ENCODE assay signal across 1 cellular context in the genomic region with DNA sequence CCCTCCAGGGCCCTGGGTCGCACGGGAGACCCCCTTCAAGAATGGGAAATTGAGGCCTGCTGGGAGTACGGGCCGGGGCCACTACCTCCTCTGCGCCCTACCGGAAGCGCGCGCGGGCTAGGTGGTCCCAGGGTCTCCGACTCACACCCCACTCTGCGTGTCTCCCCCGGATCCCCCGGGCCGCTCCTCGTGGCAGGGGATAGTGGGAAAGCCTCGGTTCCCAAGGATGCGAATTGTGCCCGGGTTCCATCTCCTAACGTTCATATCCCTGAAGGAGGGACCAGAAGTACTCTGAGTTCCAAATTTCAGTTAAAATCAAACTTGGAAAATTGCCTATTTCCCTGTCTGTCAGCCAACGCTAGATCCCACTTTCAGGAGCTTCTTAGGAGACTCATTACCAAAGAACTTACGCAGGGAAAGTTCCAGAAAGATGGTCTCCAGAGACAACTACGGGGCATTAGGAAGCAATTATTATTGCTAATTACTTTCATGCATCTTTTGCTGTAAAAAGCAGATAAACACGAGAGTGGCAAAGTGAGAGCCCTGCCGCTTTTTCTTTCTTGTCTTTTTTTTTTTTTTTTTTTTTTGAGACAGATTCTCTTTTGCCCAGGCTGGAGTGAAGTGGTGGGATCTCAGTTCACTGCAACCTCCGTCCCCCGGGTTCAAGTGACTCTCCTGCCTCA.
TF ChIP-seq lines count a peak whose summit lies in the region.

No MANE protein-coding gene starts in this region.

TF ChIP-seq in HEK293, 187 proteins besides CTCF, POLR2A, EP300 and RAD21 (continued from another document):
- TF ChIP-seq ZNF660 (tag by site-specific recombination; IDR thresholded peaks at IDR 0.05): no peak
- TF ChIP-seq, protein P1, sequence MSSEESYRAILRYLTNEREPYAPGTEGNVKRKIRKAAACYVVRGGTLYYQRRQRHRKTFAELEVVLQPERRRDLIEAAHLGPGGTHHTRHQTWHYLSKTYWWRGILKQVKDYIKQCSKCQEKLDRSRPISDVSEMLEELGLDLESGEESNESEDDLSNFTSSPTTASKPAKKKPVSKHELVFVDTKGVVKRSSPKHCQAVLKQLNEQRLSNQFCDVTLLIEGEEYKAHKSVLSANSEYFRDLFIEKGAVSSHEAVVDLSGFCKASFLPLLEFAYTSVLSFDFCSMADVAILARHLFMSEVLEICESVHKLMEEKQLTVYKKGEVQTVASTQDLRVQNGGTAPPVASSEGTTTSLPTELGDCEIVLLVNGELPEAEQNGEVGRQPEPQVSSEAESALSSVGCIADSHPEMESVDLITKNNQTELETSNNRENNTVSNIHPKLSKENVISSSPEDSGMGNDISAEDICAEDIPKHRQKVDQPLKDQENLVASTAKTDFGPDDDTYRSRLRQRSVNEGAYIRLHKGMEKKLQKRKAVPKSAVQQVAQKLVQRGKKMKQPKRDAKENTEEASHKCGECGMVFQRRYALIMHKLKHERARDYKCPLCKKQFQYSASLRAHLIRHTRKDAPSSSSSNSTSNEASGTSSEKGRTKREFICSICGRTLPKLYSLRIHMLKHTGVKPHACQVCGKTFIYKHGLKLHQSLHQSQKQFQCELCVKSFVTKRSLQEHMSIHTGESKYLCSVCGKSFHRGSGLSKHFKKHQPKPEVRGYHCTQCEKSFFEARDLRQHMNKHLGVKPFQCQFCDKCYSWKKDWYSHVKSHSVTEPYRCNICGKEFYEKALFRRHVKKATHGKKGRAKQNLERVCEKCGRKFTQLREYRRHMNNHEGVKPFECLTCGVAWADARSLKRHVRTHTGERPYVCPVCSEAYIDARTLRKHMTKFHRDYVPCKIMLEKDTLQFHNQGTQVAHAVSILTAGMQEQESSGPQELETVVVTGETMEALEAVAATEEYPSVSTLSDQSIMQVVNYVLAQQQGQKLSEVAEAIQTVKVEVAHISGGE (tag by site-specific recombination; conservative IDR thresholded peaks at IDR 0.05; ENCODE audit: low read depth): 0 out of 2 replicates have a peak, but pooled peaks have one; percentile 15
- no peak for TF ChIP-seq SP3 (tag by site-specific recombination; IDR thresholded peaks at IDR 0.05)
- TF ChIP-seq ZNF624 (tag by site-specific recombination; IDR thresholded peaks at IDR 0.05): no peak
- no peak for TF ChIP-seq ZNF140 (tag by site-specific recombination; IDR thresholded peaks at IDR 0.05)
- TF ChIP-seq, protein P2, sequence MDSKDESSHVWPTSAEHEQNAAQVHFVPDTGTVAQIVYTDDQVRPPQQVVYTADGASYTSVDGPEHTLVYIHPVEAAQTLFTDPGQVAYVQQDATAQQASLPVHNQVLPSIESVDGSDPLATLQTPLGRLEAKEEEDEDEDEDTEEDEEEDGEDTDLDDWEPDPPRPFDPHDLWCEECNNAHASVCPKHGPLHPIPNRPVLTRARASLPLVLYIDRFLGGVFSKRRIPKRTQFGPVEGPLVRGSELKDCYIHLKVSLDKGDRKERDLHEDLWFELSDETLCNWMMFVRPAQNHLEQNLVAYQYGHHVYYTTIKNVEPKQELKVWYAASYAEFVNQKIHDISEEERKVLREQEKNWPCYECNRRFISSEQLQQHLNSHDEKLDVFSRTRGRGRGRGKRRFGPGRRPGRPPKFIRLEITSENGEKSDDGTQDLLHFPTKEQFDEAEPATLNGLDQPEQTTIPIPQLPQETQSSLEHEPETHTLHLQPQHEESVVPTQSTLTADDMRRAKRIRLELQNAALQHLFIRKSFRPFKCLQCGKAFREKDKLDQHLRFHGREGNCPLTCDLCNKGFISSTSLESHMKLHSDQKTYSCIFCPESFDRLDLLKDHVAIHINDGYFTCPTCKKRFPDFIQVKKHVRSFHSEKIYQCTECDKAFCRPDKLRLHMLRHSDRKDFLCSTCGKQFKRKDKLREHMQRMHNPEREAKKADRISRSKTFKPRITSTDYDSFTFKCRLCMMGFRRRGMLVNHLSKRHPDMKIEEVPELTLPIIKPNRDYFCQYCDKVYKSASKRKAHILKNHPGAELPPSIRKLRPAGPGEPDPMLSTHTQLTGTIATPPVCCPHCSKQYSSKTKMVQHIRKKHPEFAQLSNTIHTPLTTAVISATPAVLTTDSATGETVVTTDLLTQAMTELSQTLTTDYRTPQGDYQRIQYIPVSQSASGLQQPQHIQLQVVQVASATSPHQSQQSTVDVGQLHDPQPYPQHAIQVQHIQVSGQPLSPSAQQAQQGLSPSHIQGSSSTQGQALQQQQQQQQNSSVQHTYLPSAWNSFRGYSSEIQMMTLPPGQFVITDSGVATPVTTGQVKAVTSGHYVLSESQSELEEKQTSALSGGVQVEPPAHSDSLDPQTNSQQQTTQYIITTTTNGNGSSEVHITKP (tag by site-specific recombination; IDR thresholded peaks at IDR 0.05): no peak
- TF ChIP-seq, protein P3, sequence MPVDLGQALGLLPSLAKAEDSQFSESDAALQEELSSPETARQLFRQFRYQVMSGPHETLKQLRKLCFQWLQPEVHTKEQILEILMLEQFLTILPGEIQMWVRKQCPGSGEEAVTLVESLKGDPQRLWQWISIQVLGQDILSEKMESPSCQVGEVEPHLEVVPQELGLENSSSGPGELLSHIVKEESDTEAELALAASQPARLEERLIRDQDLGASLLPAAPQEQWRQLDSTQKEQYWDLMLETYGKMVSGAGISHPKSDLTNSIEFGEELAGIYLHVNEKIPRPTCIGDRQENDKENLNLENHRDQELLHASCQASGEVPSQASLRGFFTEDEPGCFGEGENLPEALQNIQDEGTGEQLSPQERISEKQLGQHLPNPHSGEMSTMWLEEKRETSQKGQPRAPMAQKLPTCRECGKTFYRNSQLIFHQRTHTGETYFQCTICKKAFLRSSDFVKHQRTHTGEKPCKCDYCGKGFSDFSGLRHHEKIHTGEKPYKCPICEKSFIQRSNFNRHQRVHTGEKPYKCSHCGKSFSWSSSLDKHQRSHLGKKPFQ (tag by site-specific recombination; IDR thresholded peaks at IDR 0.05): no peak
- TF ChIP-seq, protein P4, sequence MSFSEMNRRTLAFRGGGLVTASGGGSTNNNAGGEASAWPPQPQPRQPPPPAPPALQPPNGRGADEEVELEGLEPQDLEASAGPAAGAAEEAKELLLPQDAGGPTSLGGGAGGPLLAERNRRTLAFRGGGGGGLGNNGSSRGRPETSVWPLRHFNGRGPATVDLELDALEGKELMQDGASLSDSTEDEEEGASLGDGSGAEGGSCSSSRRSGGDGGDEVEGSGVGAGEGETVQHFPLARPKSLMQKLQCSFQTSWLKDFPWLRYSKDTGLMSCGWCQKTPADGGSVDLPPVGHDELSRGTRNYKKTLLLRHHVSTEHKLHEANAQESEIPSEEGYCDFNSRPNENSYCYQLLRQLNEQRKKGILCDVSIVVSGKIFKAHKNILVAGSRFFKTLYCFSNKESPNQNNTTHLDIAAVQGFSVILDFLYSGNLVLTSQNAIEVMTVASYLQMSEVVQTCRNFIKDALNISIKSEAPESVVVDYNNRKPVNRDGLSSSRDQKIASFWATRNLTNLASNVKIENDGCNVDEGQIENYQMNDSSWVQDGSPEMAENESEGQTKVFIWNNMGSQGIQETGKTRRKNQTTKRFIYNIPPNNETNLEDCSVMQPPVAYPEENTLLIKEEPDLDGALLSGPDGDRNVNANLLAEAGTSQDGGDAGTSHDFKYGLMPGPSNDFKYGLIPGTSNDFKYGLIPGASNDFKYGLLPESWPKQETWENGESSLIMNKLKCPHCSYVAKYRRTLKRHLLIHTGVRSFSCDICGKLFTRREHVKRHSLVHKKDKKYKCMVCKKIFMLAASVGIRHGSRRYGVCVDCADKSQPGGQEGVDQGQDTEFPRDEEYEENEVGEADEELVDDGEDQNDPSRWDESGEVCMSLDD (tag by site-specific recombination; IDR thresholded peaks at IDR 0.05): no peak
- TF ChIP-seq ZNF292 (tag by site-specific recombination; IDR thresholded peaks at IDR 0.05; ENCODE audit: borderline replicate concordance, low read depth): no peak
- TF ChIP-seq GLIS1 (tag by site-specific recombination; IDR thresholded peaks at IDR 0.05): 0 out of 2 replicates have a peak, but pooled peaks have one; percentile 9
- TF ChIP-seq, protein P5, sequence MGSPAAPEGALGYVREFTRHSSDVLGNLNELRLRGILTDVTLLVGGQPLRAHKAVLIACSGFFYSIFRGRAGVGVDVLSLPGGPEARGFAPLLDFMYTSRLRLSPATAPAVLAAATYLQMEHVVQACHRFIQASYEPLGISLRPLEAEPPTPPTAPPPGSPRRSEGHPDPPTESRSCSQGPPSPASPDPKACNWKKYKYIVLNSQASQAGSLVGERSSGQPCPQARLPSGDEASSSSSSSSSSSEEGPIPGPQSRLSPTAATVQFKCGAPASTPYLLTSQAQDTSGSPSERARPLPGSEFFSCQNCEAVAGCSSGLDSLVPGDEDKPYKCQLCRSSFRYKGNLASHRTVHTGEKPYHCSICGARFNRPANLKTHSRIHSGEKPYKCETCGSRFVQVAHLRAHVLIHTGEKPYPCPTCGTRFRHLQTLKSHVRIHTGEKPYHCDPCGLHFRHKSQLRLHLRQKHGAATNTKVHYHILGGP (tag by site-specific recombination; IDR thresholded peaks at IDR 0.05): no peak
- no peak for TF ChIP-seq ZNF530 (tag by site-specific recombination; IDR thresholded peaks at IDR 0.05; ENCODE audit: low read depth)
- TF ChIP-seq ZNF600 (tag by site-specific recombination; IDR thresholded peaks at IDR 0.05): no peak
